In genomic region chr3:12750223-12750622, GRCh38 we compare ENCODE assay signal across 8 cellular contexts. TPM values are rescaled to one million over a fixed set of nuclear protein-coding genes. Genes with fewer than 3 reads are reported as not detected.
DNase-seq lines count a peak whose midpoint lies in the region; ATAC-seq, FAIRE-seq and TF ChIP-seq lines count a peak whose summit lies in the region.

No MANE protein-coding gene starts in this region.

- no peak overlapping the region for H3K14ac ChIP-seq in neuronal stem cell (ENCODE audit: low read length)

- H3K27ac Mint-ChIP-seq in chondrocyte (ENCODE audit: unreplicated experiment): peak overlapping the region; percentile 87
- no peak overlapping the region for H3K27ac Mint-ChIP-seq in activated CD4-positive, alpha-beta memory T cell treated with anti-CD3 and anti-CD28 coated beads, Interleukin-2, amount 10 ng/mL, durations not matched to agents 7 days and 5 days

- H3K4me1 ChIP-seq in pancreas (no peaks in the 10 kb centered on the region), neuronal stem cell (ENCODE audit: control insufficient read depth in 2 of 2, insufficient read depth in 1 of 2, low read depth in 1 of 2, low read length in 2 of 2) (peaks cover 0 to 4% of the 10 kb centered on the region in 2 donors)

- TF ChIP-seq CTCF in chondrocyte (IDR thresholded peaks at IDR 0.05) (no peak), pancreas (IDR thresholded peaks at IDR 0.05) (no peak)

- H3K23ac ChIP-seq in neuronal stem cell (ENCODE audit: low read depth, low read length, poor library complexity): no peak overlapping the region

- peaks cover 26% of the 10 kb centered on the region for H3K4me1 Mint-ChIP-seq in chondrocyte (ENCODE audit: low read depth)
- H3K4me1 Mint-ChIP-seq in activated CD4-positive, alpha-beta memory T cell treated with anti-CD3 and anti-CD28 coated beads, Interleukin-2, amount 10 ng/mL, durations not matched to agents 7 days and 5 days: peaks cover 7% of the 10 kb centered on the region

- DNase-seq in NAMALWA (ENCODE audit: low spot score): peak; percentile 49
- no peak for DNase-seq in chondrocyte (ENCODE audit: low spot score)
- peak in 5 of 6 donors; percentile 45 to 68 (median 60) for DNase-seq in pancreas
- DNase-seq in stimulated activated naive CD4-positive, alpha-beta T cell (lab: John Stamatoyannopoulos, UW): no peak
- DNase-seq in activated CD4-positive, alpha-beta memory T cell treated with anti-CD3 and anti-CD28 coated beads, Interleukin-2, amount 10 ng/mL, durations not matched to agents 7 days and 5 days: no peak
- DNase-seq in NOMO-1 treated with DMSO at 0.1 percent for 48 hours (lab: John Stamatoyannopoulos, UW; ENCODE audit: unreplicated experiment): no peak
- DNase-seq in neuronal stem cell (ENCODE audit: low spot score): no peak

- H3K36me3 Mint-ChIP-seq in chondrocyte (ENCODE audit: low read depth): no peaks in the 10 kb centered on the region
- H3K36me3 Mint-ChIP-seq in activated CD4-positive, alpha-beta memory T cell treated with anti-CD3 and anti-CD28 coated beads, Interleukin-2, amount 10 ng/mL, durations not matched to agents 7 days and 5 days (ENCODE audit: low read depth): no peaks in the 10 kb centered on the region

- H3K4ac ChIP-seq in neuronal stem cell (ENCODE audit: low read length): no peak overlapping the region

- no peak overlapping the region for H2BK12ac ChIP-seq in neuronal stem cell (ENCODE audit: low read length)

- H4K8ac ChIP-seq in neuronal stem cell (ENCODE audit: low read depth, low read length): no peak overlapping the region

- H4K91ac ChIP-seq in neuronal stem cell (ENCODE audit: low read depth, low read length, poor library complexity): no peak overlapping the region

- H3K18ac ChIP-seq in neuronal stem cell (ENCODE audit: low read length): no peak overlapping the region

- FAIRE-seq in pancreas (lab: Jason Lieb, UNC): no peak

- H2BK15ac ChIP-seq in neuronal stem cell (ENCODE audit: low read length): no peak overlapping the region

- no peaks in the 10 kb centered on the region for H3K79me1 ChIP-seq in neuronal stem cell (ENCODE audit: low read depth, low read length)

- H2BK5ac ChIP-seq in neuronal stem cell (ENCODE audit: low read length): no peak overlapping the region

- ATAC-seq in GM19035 (IDR thresholded peaks at IDR 0.05; ENCODE audit: unreplicated experiment): peak; percentile 29
- peak; percentile 75 to 90 (median 87) for ATAC-seq in pancreas

- H3K4me3 ChIP-seq in pancreas (no peak overlapping the region), neuronal stem cell (ENCODE audit: low read length in 2 of 2) (no peak overlapping the region)

- no peaks in the 10 kb centered on the region for H3K9me3 Mint-ChIP-seq in chondrocyte (ENCODE audit: low read depth)
- no peaks in the 10 kb centered on the region for H3K9me3 Mint-ChIP-seq in activated CD4-positive, alpha-beta memory T cell treated with anti-CD3 and anti-CD28 coated beads, Interleukin-2, amount 10 ng/mL, durations not matched to agents 7 days and 5 days

- CTCF ChIA-PET in activated CD4-positive, alpha-beta memory T cell treated with anti-CD3 and anti-CD28 coated beads, Interleukin-2, amount 10 ng/mL, durations not matched to agents 7 days and 5 days (lab: Charles Lee): interaction anchor here (1.6 kb wide), 1 partner anchor 30 kb away, joined by 4 read pairs; no protein-coding TSS in a partner anchor

- no peak overlapping the region for H3K9ac ChIP-seq in neuronal stem cell (ENCODE audit: low read depth, low read length, poor library complexity)

- no peak overlapping the region for H2BK120ac ChIP-seq in neuronal stem cell (ENCODE audit: low read depth, low read length)

- H3K27me3 ChIP-seq in pancreas (no peaks in the 10 kb centered on the region), neuronal stem cell (ENCODE audit: control insufficient read depth in 3 of 3, insufficient read depth in 3 of 3, low read depth in 1 of 3, low read length in 3 of 3) (peaks cover 0 to 5% (median 0%) of the 10 kb centered on the region in 3 experiments)

- H3K9me3 ChIP-seq in pancreas: no peaks in the 10 kb centered on the region
- peaks cover 0 to 3% of the 10 kb centered on the region in 2 donors for H3K9me3 ChIP-seq in neuronal stem cell (replicated peaks in 1 of 2; ENCODE audit: control insufficient read depth in 2 of 2, insufficient read depth in 1 of 2, low read depth in 1 of 2, low read length in 2 of 2)

- no peak overlapping the region for H3K4me3 Mint-ChIP-seq in chondrocyte (ENCODE audit: unreplicated experiment)
- H3K4me3 Mint-ChIP-seq in activated CD4-positive, alpha-beta memory T cell treated with anti-CD3 and anti-CD28 coated beads, Interleukin-2, amount 10 ng/mL, durations not matched to agents 7 days and 5 days: no peak overlapping the region

- no peak overlapping the region for H3K27ac ChIP-seq in pancreas
- no peak overlapping the region for H3K27ac ChIP-seq in neuronal stem cell (replicated peaks; ENCODE audit: low read length)

- intact Hi-C loops in pancreas (cut with DNase I): no loop called here

- H3K27me3 Mint-ChIP-seq in chondrocyte (ENCODE audit: low read depth): no peaks in the 10 kb centered on the region
- H3K27me3 Mint-ChIP-seq in activated CD4-positive, alpha-beta memory T cell treated with anti-CD3 and anti-CD28 coated beads, Interleukin-2, amount 10 ng/mL, durations not matched to agents 7 days and 5 days: peaks cover 4% of the 10 kb centered on the region

- no peak overlapping the region for H2AFZ ChIP-seq in neuronal stem cell (ENCODE audit: low read length)

- POLR2A ChIA-PET in activated CD4-positive, alpha-beta memory T cell treated with anti-CD3 and anti-CD28 coated beads, Interleukin-2, amount 10 ng/mL, durations not matched to agents 7 days and 5 days (lab: Charles Lee): no interaction called here

- H3K36me3 ChIP-seq in pancreas: no peaks in the 10 kb centered on the region
- no peaks in the 10 kb centered on the region for H3K36me3 ChIP-seq in neuronal stem cell (replicated peaks in 1 of 2; ENCODE audit: control insufficient read depth in 2 of 2, insufficient read depth in 2 of 2, low read length in 2 of 2)

- 5% methylated on average over 3 of the region's 3 CpGs for WGBS in pancreas, 2 donors
- WGBS in neuronal stem cell (ENCODE audit: extremely low coverage in 2 of 2, insufficient read length in 2 of 2, insufficient replicate concordance in 1 of 2), 2 donors: no CpG with 5 or more reads among the region's 3 CpGs

- no peak overlapping the region for H3K4me2 ChIP-seq in neuronal stem cell (ENCODE audit: insufficient read depth, low read length, poor library complexity, severe bottlenecking)

- H2AK5ac ChIP-seq in neuronal stem cell (ENCODE audit: low read depth, low read length): no peak overlapping the region

RNA-seq across cellular contexts. Expression of gene TMEM40, which starts 8.8 kb away (rescaled TPM):
- total RNA-seq in chondrocyte (not detected in 3 replicates), pancreas (not detected)
- under 1 TPM in 1 of 2 donors, not detected in 1; 0.38 TPM for polyA plus RNA-seq in pancreas
- not detected for total RNA-seq in activated CD4-positive, alpha-beta memory T cell treated with anti-CD3 and anti-CD28 coated beads, Interleukin-2, amount 10 ng/mL, durations not matched to agents 7 days and 5 days
- polyA plus RNA-seq in neuronal stem cell (2013, experiment 1 of 2): 0.03 TPM
- polyA plus RNA-seq in neuronal stem cell (2013, experiment 2 of 2): not detected

RNA-seq across cellular contexts. Expression of gene CAND2, which starts 46.3 kb away (rescaled TPM):
- 11.3 to 15.7 TPM (median 12.0 TPM) in 3 replicates for total RNA-seq in chondrocyte
- total RNA-seq in pancreas: 1 to 10 TPM; 1.6 to 3.8 (median 2.9) TPM
- 1 to 10 TPM; 3.3 to 6.2 TPM for polyA plus RNA-seq in pancreas
- total RNA-seq in activated CD4-positive, alpha-beta memory T cell treated with anti-CD3 and anti-CD28 coated beads, Interleukin-2, amount 10 ng/mL, durations not matched to agents 7 days and 5 days: under 1 TPM in 1 of 2 experiments, not detected in 1; 0.15 TPM
- polyA plus RNA-seq in neuronal stem cell (2013, experiment 1 of 2): 3.1 TPM
- polyA plus RNA-seq in neuronal stem cell (2013, experiment 2 of 2): 3.1 TPM

Comparison
In these comparisons a context has a peak if more than half of its experiments do, and no peak if none do; other contexts are left out.
1. DNase-seq: peak in NAMALWA (single experiment) and pancreas (5 of 6); none in chondrocyte (single experiment), stimulated activated naive CD4-positive, alpha-beta T cell (0 of 6), activated CD4-positive, alpha-beta memory T cell treated with anti-CD3 and anti-CD28 coated beads, Interleukin-2, amount 10 ng/mL, durations not matched to agents 7 days and 5 days (single experiment), NOMO-1 treated with DMSO at 0.1 percent for 48 hours (single experiment) and neuronal stem cell (single experiment).